Comparison of ENCODE assay signal across 13 cellular contexts in genomic region chr6:166640342-166641043, GRCh38. TPM values are rescaled to one million over a fixed set of nuclear protein-coding genes. Genes with fewer than 3 reads are reported as not detected.
DNase-seq lines count a peak whose midpoint lies in the region; TF ChIP-seq lines count a peak whose summit lies in the region.
"Had no signal": no experiment of that assay in that cellular context is flagged by ENCODE, and none has a peak within 500 bp of the region (broad histone marks: within the 10 kb centered on the region; RNA-seq: fewer than 3 reads in every experiment).

No MANE protein-coding gene starts in this region.

- H3K4me1 ChIP-seq in esophagus squamous epithelium, result peaks cover 4 to 28% (median 26%) of the 10 kb centered on the region in 3 donors
- no peaks in the 10 kb centered on the region for H3K4me1 ChIP-seq in breast epithelium
- H3K4me1 ChIP-seq: sigmoid colon had no signal

- H3K36me3 Mint-ChIP-seq in nephron progenitor cell (ENCODE audit: low read depth), result no peaks in the 10 kb centered on the region

- intact Hi-C loops in esophagus squamous epithelium (cut with DNase I) (no loop called here), breast epithelium (cut with DNase I; ENCODE audit: low total_unique reads) (no loop called here)

- TF ChIP-seq POLR2A in esophagus squamous epithelium (IDR thresholded peaks at IDR 0.05) (no peak), breast epithelium (IDR thresholded peaks at IDR 0.05) (no peak)

- TF ChIP-seq CTCF in GM13977 (IDR thresholded peaks at IDR 0.05; ENCODE audit: extremely low read depth, insufficient read depth, missing control alignments), result no peak
- TF ChIP-seq CTCF in esophagus squamous epithelium (IDR thresholded peaks at IDR 0.05), result no peak
- TF ChIP-seq CTCF in nephron progenitor cell (IDR thresholded peaks at IDR 0.05), result no peak
- no peak for TF ChIP-seq CTCF in breast epithelium (IDR thresholded peaks at IDR 0.05)

- in situ Hi-C loops in GM13977 (cut with MboI; ENCODE audit: low pct_unique_long_range_greater_than_20kb, low sequenced_read_pairs, unreplicated experiment), result no loop called here
- in situ Hi-C loops in G401 (cut with HindIII; ENCODE audit: low sequenced_read_pairs), result no loop called here

- H3K27me3 Mint-ChIP-seq in nephron progenitor cell (ENCODE audit: low read depth, poor library complexity), result peaks cover 7% of the 10 kb centered on the region

- H3K27me3 ChIP-seq in esophagus squamous epithelium (peaks cover 0 to 7% (median 0%) of the 10 kb centered on the region in 4 donors), breast epithelium (no peaks in the 10 kb centered on the region)
- H3K27me3 ChIP-seq: sigmoid colon had no signal

- H3K4me1 Mint-ChIP-seq in nephron progenitor cell, result peaks cover 56% of the 10 kb centered on the region
- H3K4me1 Mint-ChIP-seq: central memory CD8-positive, alpha-beta T cell had no signal

- H3K4me3 Mint-ChIP-seq in nephron progenitor cell, result peak overlapping the region; percentile 9
- H3K4me3 Mint-ChIP-seq: activated CD8-positive, alpha-beta T cell treated with anti-CD3 and anti-CD28 coated beads for 36 hours; central memory CD8-positive, alpha-beta T cell had no signal

- 12 to 15% methylated on average over 13 to 16 of the region's 19 CpGs for WGBS in esophagus squamous epithelium, 2 donors

- H3K27ac ChIP-seq in esophagus squamous epithelium (peak overlapping the region; percentile 9 to 45 (median 24)), breast epithelium (no peak overlapping the region)

- peak overlapping the region; percentile 24 for H3K27ac Mint-ChIP-seq in nephron progenitor cell
- H3K27ac Mint-ChIP-seq: activated CD8-positive, alpha-beta T cell treated with anti-CD3 and anti-CD28 coated beads for 36 hours had no signal

- H3K36me3 ChIP-seq in esophagus squamous epithelium (no peaks in the 10 kb centered on the region), breast epithelium (no peaks in the 10 kb centered on the region)
- H3K36me3 ChIP-seq: sigmoid colon had no signal

- H3K9me3 Mint-ChIP-seq in nephron progenitor cell, result peaks cover 6% of the 10 kb centered on the region
- H3K9me3 Mint-ChIP-seq: central memory CD8-positive, alpha-beta T cell had no signal

- no peaks in the 10 kb centered on the region for H3K9me3 ChIP-seq in esophagus squamous epithelium
- H3K9me3 ChIP-seq in breast epithelium, result peaks cover 0 to 14% of the 10 kb centered on the region in 2 donors

- DNase-seq in GM13977 (ENCODE audit: low spot score) (peak; percentile 35), HT-29 (ENCODE audit: low spot score) (peak; percentile 14), esophagus squamous epithelium (lab: John Stamatoyannopoulos, UW) (no peak), nephron progenitor cell (no peak), cerebellar cortex (ENCODE audit: low spot score) (no peak), NCI-H2196 treated with DMSO at 0.1 percent for 48 hours (lab: John Stamatoyannopoulos, UW; ENCODE audit: unreplicated experiment) (no peak), breast epithelium (ENCODE audit: low spot score in 2 of 2) (no peak), G401 (ENCODE audit: low spot score) (no peak)
- DNase-seq: activated CD8-positive, alpha-beta T cell treated with anti-CD3 and anti-CD28 coated beads for 36 hours; DND-41; NCI-H1105 treated with DMSO at 0.1 percent for 48 hours; sigmoid colon had no signal

- H3K4me3 ChIP-seq in esophagus squamous epithelium (peak overlapping the region in 2 of 4 donors; percentile 2 to 37), breast epithelium (no peak overlapping the region)

RNA-seq across cellular contexts. Expression of gene RPS6KA2, which starts 13.4 kb away (rescaled TPM):
- 1.1 and 3.4 TPM in 2 replicates for total RNA-seq in HT-29 (2014; rRNA removed; shearing (Covaris generic))
- total RNA-seq in esophagus squamous epithelium (10 to 100 TPM; 11.8 to 66.0 (median 19.2) TPM), breast epithelium (100 to 1,000 TPM in 1 of 3 donors, 10 to 100 TPM in 2; 23.7 to 124 (median 56.4) TPM)
- total RNA-seq in G401 (2014; rRNA removed; shearing (Covaris generic)), result 3.8 and 14.7 TPM in 2 replicates

RNA-seq across cellular contexts. Expression of gene RAMACL, which starts 54.0 kb away (rescaled TPM):
- 0.15 TPM in 1 of 2 replicates, not detected in the other for total RNA-seq in HT-29 (2014; rRNA removed; shearing (Covaris generic))
- 1 to 10 TPM in 3 of 4 donors, under 1 TPM in 1; 0.99 to 2.7 (median 1.3) TPM for total RNA-seq in esophagus squamous epithelium
- total RNA-seq in breast epithelium, result 10 to 100 TPM in 1 of 3 donors, 1 to 10 TPM in 2; 2.5 to 13.4 (median 2.6) TPM
- total RNA-seq in G401 (2014; rRNA removed; shearing (Covaris generic)), result 4.1 and 8.0 TPM in 2 replicates

Comparison
In these comparisons a context has a peak if more than half of its experiments do, and no peak if none do; other contexts are left out.
1. DNase-seq: peak in GM13977 (single experiment) and HT-29 (single experiment); none in esophagus squamous epithelium (single experiment), nephron progenitor cell (single experiment), cerebellar cortex (single experiment), NCI-H2196 treated with DMSO at 0.1 percent for 48 hours (single experiment), breast epithelium (0 of 2) and G401 (single experiment).
2. H3K27ac ChIP-seq: peak in esophagus squamous epithelium (4 of 4); none in breast epithelium (0 of 2).